In genomic region chr2:171325886-171326585, GRCh38 we compare ENCODE assay signal across 1 cellular context.
TF ChIP-seq lines count a peak whose summit lies in the region.

No MANE protein-coding gene starts in this region.

TF ChIP-seq in H1, 55 proteins besides CTCF, POLR2A, EP300 and RAD21 (continued from another document):
- no peak for TF ChIP-seq CHD7 (IDR thresholded peaks at IDR 0.05; ENCODE audit: insufficient replicate concordance, low read length)
- TF ChIP-seq EZH2 (IDR thresholded peaks at IDR 0.05; ENCODE audit: low read depth, low read length, severe bottlenecking), result no peak
- no peak for TF ChIP-seq RXRA (IDR thresholded peaks at IDR 0.05; ENCODE audit: insufficient read depth, low read depth, low read length)
- no peak for TF ChIP-seq SRF (IDR thresholded peaks at IDR 0.05; ENCODE audit: low read depth, low read length)
- TF ChIP-seq POLR2AphosphoS5 (IDR thresholded peaks at IDR 0.05; ENCODE audit: low read depth, low read length), result no peak
- no peak for TF ChIP-seq SP2 (IDR thresholded peaks at IDR 0.05; ENCODE audit: low read length)
- TF ChIP-seq RBBP5 (IDR thresholded peaks at IDR 0.05; ENCODE audit: borderline replicate concordance, low read depth, low read length), result no peak
- TF ChIP-seq TBP (IDR thresholded peaks at IDR 0.05; ENCODE audit: low read depth, low read length), result no peak
- TF ChIP-seq FOSL1 (IDR thresholded peaks at IDR 0.05; ENCODE audit: insufficient read depth, low read depth, low read length), result no peak
- no peak for TF ChIP-seq KDM4A (IDR thresholded peaks at IDR 0.05; ENCODE audit: low read depth, low read length, severe bottlenecking)
- TF ChIP-seq SAP30 (IDR thresholded peaks at IDR 0.05; ENCODE audit: insufficient read depth, insufficient replicate concordance, low read length), result no peak
- no peak for TF ChIP-seq MAX (IDR thresholded peaks at IDR 0.05)
- TF ChIP-seq KDM5A (IDR thresholded peaks at IDR 0.05; ENCODE audit: low read length), result no peak
- no peak for TF ChIP-seq NANOG (IDR thresholded peaks at IDR 0.05; ENCODE audit: insufficient read depth, low read depth, low read length, poor library complexity, severe bottlenecking)
